ENCODE assay signal across 14 cellular contexts in the genomic region with DNA sequence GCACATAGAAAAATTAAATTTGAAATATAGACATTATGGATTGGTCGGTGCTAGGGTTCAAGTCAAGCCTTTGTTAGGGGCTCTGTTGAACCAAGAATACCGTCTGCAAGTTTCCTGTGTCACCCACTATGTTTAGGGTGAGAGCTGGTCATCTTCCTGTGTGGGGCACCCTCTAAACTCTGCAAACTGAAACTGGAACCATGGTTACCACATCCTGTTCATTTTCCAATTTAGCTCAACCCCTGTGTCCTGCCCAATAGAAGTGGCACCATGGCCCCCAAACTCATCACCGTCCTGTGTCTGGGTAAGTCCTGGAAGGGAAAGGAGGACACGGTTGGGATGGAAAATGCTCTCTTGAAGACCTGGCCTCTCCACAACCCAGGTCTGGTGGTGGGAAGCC. TPM values are rescaled to one million over a fixed set of nuclear protein-coding genes. Genes with fewer than 3 reads are reported as not detected.
DNase-seq lines count a peak whose midpoint lies in the region; ATAC-seq, FAIRE-seq and TF ChIP-seq lines count a peak whose summit lies in the region.
"Had no signal": no experiment of that assay in that cellular context is flagged by ENCODE, and none has a peak within 500 bp of the region (broad histone marks: within the 10 kb centered on the region; RNA-seq: fewer than 3 reads in every experiment).

No MANE protein-coding gene starts in this region.

- no peaks in the 10 kb centered on the region for H3K9me3 Mint-ChIP-seq in activated naive CD8-positive, alpha-beta T cell treated with anti-CD3 and anti-CD28 coated beads, Interleukin-2, amount 50 U/mL, for 24 hours

- DNase-seq in GM06990 (ENCODE audit: extremely low read depth, insufficient read length): peak; percentile 72
- peak; percentile 8 for DNase-seq in activated naive CD8-positive, alpha-beta T cell treated with anti-CD3 and anti-CD28 coated beads, Interleukin-2, amount 50 U/mL, for 24 hours
- no peak for DNase-seq in HTR-8/SVneo (ENCODE audit: insufficient read length, low spot score)
- DNase-seq in NCI-H446 (lab: John Stamatoyannopoulos, UW): no peak
- no peak for DNase-seq in SK-N-DZ (ENCODE audit: low spot score)
- DNase-seq in activated CD4-positive, CD25-positive, alpha-beta regulatory T cell (lab: John Stamatoyannopoulos, UW): no peak
- DNase-seq: H7, left ventricle myocardium inferior, stomach, WERI-Rb-1 had no signal

- no peak overlapping the region for H3K27ac Mint-ChIP-seq in activated naive CD8-positive, alpha-beta T cell treated with anti-CD3 and anti-CD28 coated beads, Interleukin-2, amount 50 U/mL, for 24 hours

- H3K4me3 Mint-ChIP-seq in activated naive CD8-positive, alpha-beta T cell treated with anti-CD3 and anti-CD28 coated beads, Interleukin-2, amount 50 U/mL, for 24 hours: peak overlapping the region; percentile 55

- H3K27me3 ChIP-seq in GM06990 (replicated peaks; ENCODE audit: control insufficient read depth, insufficient read depth, low read length): no peaks in the 10 kb centered on the region

- peaks cover 21% of the 10 kb centered on the region for H3K4me1 Mint-ChIP-seq in activated naive CD8-positive, alpha-beta T cell treated with anti-CD3 and anti-CD28 coated beads, Interleukin-2, amount 50 U/mL, for 24 hours

- H3K36me3 ChIP-seq in GM06990 (ENCODE audit: control insufficient read depth, insufficient read depth, low read length): peaks cover 3% of the 10 kb centered on the region; the same call in 1 of the 2 replicates
- H3K36me3 ChIP-seq: esophagus muscularis mucosa, left ventricle myocardium inferior, stomach, WERI-Rb-1 had no signal

- H3K4me3 ChIP-seq in GM06990 (replicated peaks; ENCODE audit: low read depth, low read length): peak overlapping the region; percentile 53
- H3K4me3 ChIP-seq: esophagus muscularis mucosa, left ventricle myocardium inferior, stomach had no signal

- H3K27me3 Mint-ChIP-seq in activated naive CD8-positive, alpha-beta T cell treated with anti-CD3 and anti-CD28 coated beads, Interleukin-2, amount 50 U/mL, for 24 hours: peaks cover 35% of the 10 kb centered on the region

- no peaks in the 10 kb centered on the region for H3K36me3 Mint-ChIP-seq in activated naive CD8-positive, alpha-beta T cell treated with anti-CD3 and anti-CD28 coated beads, Interleukin-2, amount 50 U/mL, for 24 hours (ENCODE audit: low read depth)

- no peak for FAIRE-seq in HTR-8/SVneo (lab: Jason Lieb, UNC)

- peak; percentile 86 for ATAC-seq in GM19025 (IDR thresholded peaks at IDR 0.05; ENCODE audit: low read depth, unreplicated experiment)
- peak; percentile 77 for ATAC-seq in HG03135 (IDR thresholded peaks at IDR 0.05; ENCODE audit: unreplicated experiment)
- ATAC-seq in activated naive CD8-positive, alpha-beta T cell treated with anti-CD3 and anti-CD28 coated beads, Interleukin-2, amount 50 U/mL, for 24 hours: peak; percentile 77
- ATAC-seq: sciatic nerve had no signal

- TF ChIP-seq CTCF in GM06990 (IDR thresholded peaks at IDR 0.05; ENCODE audit: insufficient read depth, low read length, poor library complexity, severe bottlenecking): no peak

RNA-seq across cellular contexts. Expression of gene LAIR2, which starts 29.9 kb away (rescaled TPM):
- not detected in 2 replicates for polyA plus RNA-seq in SK-N-DZ (2014; cell fraction: cytosol; rRNA removed)
- polyA plus RNA-seq in SK-N-DZ (2014; cell fraction: nucleus; rRNA removed): not detected in 2 replicates

RNA-seq across cellular contexts. Expression of gene LILRA2, which starts 41.1 kb away (rescaled TPM):
- polyA plus RNA-seq in SK-N-DZ (2014; cell fraction: cytosol; rRNA removed): not detected in 2 replicates
- not detected in 2 replicates for polyA plus RNA-seq in SK-N-DZ (2014; cell fraction: nucleus; rRNA removed)

RNA-seq across cellular contexts. Expression of gene CDC42EP5, which starts 59.4 kb away (rescaled TPM):
- polyA plus RNA-seq in SK-N-DZ (2014; cell fraction: cytosol; rRNA removed): not detected in 2 replicates
- polyA plus RNA-seq in SK-N-DZ (2014; cell fraction: nucleus; rRNA removed): not detected in 2 replicates

Comparison
In these comparisons a context has a peak if more than half of its experiments do, and no peak if none do; other contexts are left out.
1. DNase-seq: peak in GM06990 (single experiment) and activated naive CD8-positive, alpha-beta T cell treated with anti-CD3 and anti-CD28 coated beads, Interleukin-2, amount 50 U/mL, for 24 hours (single experiment); none in HTR-8/SVneo (single experiment), NCI-H446 (0 of 2), SK-N-DZ (single experiment) and activated CD4-positive, CD25-positive, alpha-beta regulatory T cell (0 of 4).
2. Peak in every context shown above with its lines, with median percentiles within 50 percentile points of each other: ATAC-seq.